In the genomic region with DNA sequence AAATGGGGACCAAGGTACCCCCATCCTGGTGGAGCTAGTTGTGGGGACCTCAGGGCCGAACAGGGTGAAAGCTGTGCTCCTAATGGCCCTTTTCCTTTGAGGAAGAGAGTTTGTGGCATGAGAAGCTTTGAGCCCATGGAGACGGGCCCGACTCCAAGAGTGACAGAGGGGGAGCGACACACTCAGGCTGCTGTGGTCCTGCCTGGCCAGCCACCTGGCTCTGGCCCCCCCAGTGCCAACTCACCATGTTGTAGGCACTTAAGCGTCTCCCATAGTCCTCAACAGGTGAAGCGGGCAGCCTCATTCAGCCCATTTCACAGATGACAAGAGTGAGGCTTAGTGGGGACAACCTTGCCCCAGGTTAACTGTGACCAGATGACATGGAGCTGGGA, we compare ENCODE assay signal across 16 cellular contexts. TPM values are rescaled to one million over a fixed set of nuclear protein-coding genes. Genes with fewer than 3 reads are reported as not detected.
DNase-seq lines count a peak whose midpoint lies in the region; ATAC-seq and TF ChIP-seq lines count a peak whose summit lies in the region.
"Had no signal": no experiment of that assay in that cellular context is flagged by ENCODE, and none has a peak within 500 bp of the region (broad histone marks: within the 10 kb centered on the region; RNA-seq: fewer than 3 reads in every experiment).

No MANE protein-coding gene starts in this region.

- ATAC-seq in activated naive CD8-positive, alpha-beta T cell treated with anti-CD3 and anti-CD28 coated beads, Interleukin-2, amount 10 ng/mL, durations not matched to agents 7 days and 5 days (ENCODE audit: low read depth) = no peak
- ATAC-seq in aorta (ENCODE audit: low FRiP score) = no peak
- ATAC-seq: heart right ventricle, left cardiac atrium, Right ventricle myocardium inferior had no signal

- H3K4me3 Mint-ChIP-seq in T-helper 2 cell treated with Interferon-gamma antibody and Interleukin-4, amounts not matched to agents 5 μg/mL and 100 μg/mL, for 36 hours = peak overlapping the region; percentile 98
- H3K4me3 Mint-ChIP-seq in activated naive CD8-positive, alpha-beta T cell treated with anti-CD3 and anti-CD28 coated beads, Interleukin-2, amount 10 ng/mL, durations not matched to agents 7 days and 5 days = peak overlapping the region; percentile 91

- WGBS in aorta, 2 donors = 86 to 88% methylated on average over 6 of the region's 6 CpGs

- H3K27me3 ChIP-seq in Peyer's patch (no peaks in the 10 kb centered on the region), skeletal muscle satellite cell (ENCODE audit: control insufficient read depth, insufficient read depth, low read length) (no peaks in the 10 kb centered on the region), aorta (ENCODE audit: control insufficient read depth in 1 of 2, insufficient read depth in 2 of 2, low read length in 1 of 2) (no peaks in the 10 kb centered on the region)
- H3K27me3 ChIP-seq: cardiac muscle cell had no signal

- intact Hi-C loops in aorta (cut with DNase I) = no loop called here

- peaks cover 68% of the 10 kb centered on the region for H3K4me1 Mint-ChIP-seq in T-helper 2 cell treated with Interferon-gamma antibody and Interleukin-4, amounts not matched to agents 5 μg/mL and 100 μg/mL, for 36 hours (ENCODE audit: low read depth)
- peaks cover 69% of the 10 kb centered on the region for H3K4me1 Mint-ChIP-seq in activated naive CD8-positive, alpha-beta T cell treated with anti-CD3 and anti-CD28 coated beads, Interleukin-2, amount 10 ng/mL, durations not matched to agents 7 days and 5 days

- POLR2A ChIA-PET in activated naive CD8-positive, alpha-beta T cell treated with anti-CD3 and anti-CD28 coated beads, Interleukin-2, amount 10 ng/mL, durations not matched to agents 7 days and 5 days (lab: Charles Lee) = interaction anchor here (0.6 to 4.9 kb wide), 9 partner anchors 24 to 230 kb away, joined by 3 to 25 read pairs (median 12); no protein-coding TSS in a partner anchor

- H3K4me3 ChIP-seq in Peyer's patch (peak overlapping the region in 3 of 4 donors; percentile 27 to 37 (median 30)), skeletal muscle satellite cell (ENCODE audit: low read length) (peak overlapping the region; percentile 63), aorta (ENCODE audit: low read length in 2 of 2) (no peak overlapping the region)
- H3K4me3 ChIP-seq: cardiac muscle cell had no signal

- H3K9me3 ChIP-seq in Peyer's patch (no peaks in the 10 kb centered on the region), skeletal muscle satellite cell (replicated peaks; ENCODE audit: low read length) (no peaks in the 10 kb centered on the region), aorta (ENCODE audit: control insufficient read depth, low read length) (no peaks in the 10 kb centered on the region)
- H3K9me3 ChIP-seq: heart right ventricle, thoracic aorta had no signal

- peak overlapping the region; percentile 98 for H3K27ac Mint-ChIP-seq in T-helper 2 cell treated with Interferon-gamma antibody and Interleukin-4, amounts not matched to agents 5 μg/mL and 100 μg/mL, for 36 hours
- peak overlapping the region; percentile 95 for H3K27ac Mint-ChIP-seq in activated naive CD8-positive, alpha-beta T cell treated with anti-CD3 and anti-CD28 coated beads, Interleukin-2, amount 10 ng/mL, durations not matched to agents 7 days and 5 days

- no peak for TF ChIP-seq CTCF in Peyer's patch (IDR thresholded peaks at IDR 0.05)

- DNase-seq in T-helper 2 cell treated with Interferon-gamma antibody and Interleukin-4, amounts not matched to agents 5 μg/mL and 100 μg/mL, for 36 hours (ENCODE audit: low spot score) = no peak
- DNase-seq in T-helper 2 cell (no peak), Peyer's patch (no peak), aorta (no peak), SHP77 (lab: John Stamatoyannopoulos, UW) (no peak), EL (no peak)
- no peak for DNase-seq in activated naive CD8-positive, alpha-beta T cell treated with anti-CD3 and anti-CD28 coated beads, Interleukin-2, amount 10 ng/mL, durations not matched to agents 7 days and 5 days
- DNase-seq: heart right ventricle, left cardiac atrium, NCI-H1930 had no signal

- peaks cover 24% of the 10 kb centered on the region for H3K36me3 Mint-ChIP-seq in T-helper 2 cell treated with Interferon-gamma antibody and Interleukin-4, amounts not matched to agents 5 μg/mL and 100 μg/mL, for 36 hours (ENCODE audit: low read depth)
- peaks cover 6% of the 10 kb centered on the region for H3K36me3 Mint-ChIP-seq in activated naive CD8-positive, alpha-beta T cell treated with anti-CD3 and anti-CD28 coated beads, Interleukin-2, amount 10 ng/mL, durations not matched to agents 7 days and 5 days

- H3K36me3 ChIP-seq in Peyer's patch = no peaks in the 10 kb centered on the region
- no peaks in the 10 kb centered on the region for H3K36me3 ChIP-seq in skeletal muscle satellite cell (ENCODE audit: insufficient read depth, low read length)
- H3K36me3 ChIP-seq in aorta (ENCODE audit: control insufficient read depth in 1 of 2, insufficient read depth in 2 of 2, low read length in 1 of 2) = no peaks in the 10 kb centered on the region
- H3K36me3 ChIP-seq: cardiac muscle cell, heart right ventricle, thoracic aorta had no signal

- H3K4me2 ChIP-seq in skeletal muscle satellite cell (ENCODE audit: low read length) = peak overlapping the region; percentile 82

- H3K27ac ChIP-seq in Peyer's patch (peak overlapping the region in 1 of 4 donors; percentile 78), aorta (ENCODE audit: low read depth in 1 of 2, low read length in 2 of 2) (no peak overlapping the region)
- H3K27ac ChIP-seq: 22Rv1, cardiac muscle cell, thoracic aorta had no signal

- H3K27me3 Mint-ChIP-seq in T-helper 2 cell treated with Interferon-gamma antibody and Interleukin-4, amounts not matched to agents 5 μg/mL and 100 μg/mL, for 36 hours (ENCODE audit: low read depth) = no peaks in the 10 kb centered on the region
- no peaks in the 10 kb centered on the region for H3K27me3 Mint-ChIP-seq in activated naive CD8-positive, alpha-beta T cell treated with anti-CD3 and anti-CD28 coated beads, Interleukin-2, amount 10 ng/mL, durations not matched to agents 7 days and 5 days

- no peak for TF ChIP-seq POLR2A in Peyer's patch (IDR thresholded peaks at IDR 0.05)

- H3K9ac ChIP-seq in skeletal muscle satellite cell (ENCODE audit: low read depth, low read length) = peak overlapping the region; percentile 85

- H3K4me1 ChIP-seq in Peyer's patch = peaks cover 0 to 31% (median 14%) of the 10 kb centered on the region in 4 donors
- H3K4me1 ChIP-seq in skeletal muscle satellite cell (ENCODE audit: control insufficient read depth, insufficient read depth, low read length) = peaks cover 79% of the 10 kb centered on the region
- no peaks in the 10 kb centered on the region for H3K4me1 ChIP-seq in aorta (ENCODE audit: control insufficient read depth in 1 of 2, insufficient read depth in 2 of 2, low read length in 2 of 2)

- H3K9me3 Mint-ChIP-seq in T-helper 2 cell treated with Interferon-gamma antibody and Interleukin-4, amounts not matched to agents 5 μg/mL and 100 μg/mL, for 36 hours = no peaks in the 10 kb centered on the region
- no peaks in the 10 kb centered on the region for H3K9me3 Mint-ChIP-seq in activated naive CD8-positive, alpha-beta T cell treated with anti-CD3 and anti-CD28 coated beads, Interleukin-2, amount 10 ng/mL, durations not matched to agents 7 days and 5 days

RNA-seq across cellular contexts. Expression of a gene that starts 1.6 kb away (rescaled TPM):
- total RNA-seq in Peyer's patch (1 to 10 TPM in 2 of 4 donors, under 1 TPM in 1, not detected in 1; 0.18 to 4.1 (median 1.3) TPM), aorta (1 to 10 TPM in 1 of 2 donors, under 1 TPM in 1; 0.65 to 3.8 TPM)
- total RNA-seq in activated naive CD8-positive, alpha-beta T cell treated with anti-CD3 and anti-CD28 coated beads, Interleukin-2, amount 10 ng/mL, durations not matched to agents 7 days and 5 days = 10 to 100 TPM; 27.2 to 27.5 TPM
- total RNA-seq in skeletal muscle satellite cell (2012; rRNA removed) = 3.1 and 9.9 TPM in 2 replicates
- polyA plus RNA-seq in aorta = under 1 TPM in 1 of 2 donors, not detected in 1; 0.08 TPM
- total RNA-seq: cardiac muscle cell, epithelial cell of proximal tubule had no signal
- polyA plus RNA-seq: cardiac muscle cell had no signal

Comparison
In these comparisons a context has a peak if more than half of its experiments do, and no peak if none do; other contexts are left out.
1. H3K4me3 ChIP-seq: peak in Peyer's patch (3 of 4) and skeletal muscle satellite cell (single experiment); none in aorta (0 of 2).
2. RNA of a gene that starts 1.6 kb away (total RNA-seq): 27.2 to 27.5 TPM in activated naive CD8-positive, alpha-beta T cell treated with anti-CD3 and anti-CD28 coated beads, Interleukin-2, amount 10 ng/mL, durations not matched to agents 7 days and 5 days; 0.65 to 3.8 TPM in aorta and 0.18 to 4.1 TPM in Peyer's patch; every median in the first group is over 4 times any median in the second.